In the genomic region with DNA sequence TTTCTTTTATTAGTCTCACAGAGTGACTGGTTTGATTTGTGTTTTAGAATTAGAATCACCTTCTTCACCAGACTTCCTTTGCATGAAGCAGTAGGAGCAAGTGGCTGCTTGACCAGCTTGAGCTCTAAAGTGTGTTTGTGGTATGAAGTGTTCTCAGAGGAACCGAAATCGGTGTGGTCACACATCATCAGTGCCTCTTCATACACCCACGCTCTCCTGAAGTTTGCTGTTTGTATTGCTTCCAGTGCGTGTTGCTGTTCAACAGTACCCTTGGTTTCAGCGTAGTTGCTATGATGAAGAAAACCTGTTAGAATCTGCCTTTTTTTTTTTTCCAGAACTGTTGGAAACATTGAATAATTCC, we compare ENCODE assay signal across 8 cellular contexts.
DNase-seq lines count a peak whose midpoint lies in the region; ATAC-seq and TF ChIP-seq lines count a peak whose summit lies in the region.

No MANE protein-coding gene starts in this region.

- H3K4me3 Mint-ChIP-seq in activated naive CD8-positive, alpha-beta T cell treated with anti-CD3 and anti-CD28 coated beads, Interleukin-2, amount 50 U/mL, for 24 hours: peak overlapping the region; percentile 35

- ATAC-seq in GM19438 (IDR thresholded peaks at IDR 0.05; ENCODE audit: low read depth, unreplicated experiment): peak; percentile 77
- ATAC-seq in HG03439 (IDR thresholded peaks at IDR 0.05; ENCODE audit: unreplicated experiment): peak; percentile 77
- ATAC-seq in activated naive CD8-positive, alpha-beta T cell treated with anti-CD3 and anti-CD28 coated beads, Interleukin-2, amount 50 U/mL, for 24 hours: peak; percentile 72

- peak overlapping the region; percentile 75 for H3K27ac Mint-ChIP-seq in activated naive CD8-positive, alpha-beta T cell treated with anti-CD3 and anti-CD28 coated beads, Interleukin-2, amount 50 U/mL, for 24 hours

- no peaks in the 10 kb centered on the region for H3K27me3 Mint-ChIP-seq in activated naive CD8-positive, alpha-beta T cell treated with anti-CD3 and anti-CD28 coated beads, Interleukin-2, amount 50 U/mL, for 24 hours

- no peak overlapping the region for H3K4me3 ChIP-seq in dorsolateral prefrontal cortex

- H3K27me3 ChIP-seq in dorsolateral prefrontal cortex: no peaks in the 10 kb centered on the region

- no peak overlapping the region for H3K27ac ChIP-seq in dorsolateral prefrontal cortex

- intact Hi-C loops in dorsolateral prefrontal cortex (cut with DNase I): no loop called here

- TF ChIP-seq CTCF in dorsolateral prefrontal cortex (IDR thresholded peaks at IDR 0.05 in 54 of 56, conservative IDR thresholded peaks at IDR 0.05 in 2 of 56; ENCODE audit: low read depth in 1 of 56, partially characterized antibody in 56 of 56): no peak

- peaks cover 1% of the 10 kb centered on the region for H3K36me3 Mint-ChIP-seq in activated naive CD8-positive, alpha-beta T cell treated with anti-CD3 and anti-CD28 coated beads, Interleukin-2, amount 50 U/mL, for 24 hours (ENCODE audit: low read depth)

- DNase-seq in DMS79 treated with DMSO at 0.1 percent for 48 hours (lab: John Stamatoyannopoulos, UW) (peak; percentile 82), GOT3 (lab: John Stamatoyannopoulos, UW) (no peak), dorsolateral prefrontal cortex (no peak), NCI-H2081 treated with DMSO at 0.1 percent for 48 hours (lab: John Stamatoyannopoulos, UW) (no peak)
- peak; percentile 26 for DNase-seq in activated naive CD8-positive, alpha-beta T cell treated with anti-CD3 and anti-CD28 coated beads, Interleukin-2, amount 50 U/mL, for 24 hours
- peak; percentile 36 to 54 for DNase-seq in stimulated activated CD4-positive, alpha-beta T cell treated with anti-CD3 and anti-CD28 coated beads, Interleukin-2, amount 100 ng/mL, for 24 hours

- H3K4me1 Mint-ChIP-seq in activated naive CD8-positive, alpha-beta T cell treated with anti-CD3 and anti-CD28 coated beads, Interleukin-2, amount 50 U/mL, for 24 hours: peaks cover 68% of the 10 kb centered on the region

- no peaks in the 10 kb centered on the region for H3K9me3 Mint-ChIP-seq in activated naive CD8-positive, alpha-beta T cell treated with anti-CD3 and anti-CD28 coated beads, Interleukin-2, amount 50 U/mL, for 24 hours

Comparison
In these comparisons a context has a peak if more than half of its experiments do, and no peak if none do; other contexts are left out.
1. DNase-seq: peak in DMS79 treated with DMSO at 0.1 percent for 48 hours (single experiment), activated naive CD8-positive, alpha-beta T cell treated with anti-CD3 and anti-CD28 coated beads, Interleukin-2, amount 50 U/mL, for 24 hours (single experiment) and stimulated activated CD4-positive, alpha-beta T cell treated with anti-CD3 and anti-CD28 coated beads, Interleukin-2, amount 100 ng/mL, for 24 hours (2 of 2); none in GOT3 (single experiment), dorsolateral prefrontal cortex (0 of 10) and NCI-H2081 treated with DMSO at 0.1 percent for 48 hours (single experiment).
2. Peak in every context shown above with its lines, with median percentiles within 50 percentile points of each other: ATAC-seq.